ENCODE assay signal across 19 cellular contexts in the genomic region with DNA sequence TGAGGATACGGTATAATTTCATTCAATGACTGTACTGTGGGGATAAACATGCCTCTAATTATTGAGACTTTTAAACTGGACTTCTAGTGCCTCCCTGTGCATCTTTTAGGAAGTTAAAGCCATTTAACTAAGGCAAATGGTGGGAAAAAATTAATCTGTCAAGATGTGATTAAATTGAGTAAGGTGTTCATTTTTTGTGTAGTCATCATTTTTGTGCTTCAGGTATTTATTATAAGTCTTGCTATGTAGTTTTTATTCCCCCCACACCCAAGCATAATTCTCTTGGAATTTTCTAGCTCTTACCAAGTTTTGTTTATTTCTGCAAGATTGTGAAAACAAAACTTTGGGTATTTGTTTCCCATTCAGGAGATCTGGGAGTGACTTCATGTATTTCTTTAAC. TPM values are rescaled to one million over a fixed set of nuclear protein-coding genes. Genes with fewer than 3 reads are reported as not detected.
DNase-seq lines count a peak whose midpoint lies in the region; ATAC-seq, FAIRE-seq and TF ChIP-seq lines count a peak whose summit lies in the region.
"Had no signal": no experiment of that assay in that cellular context is flagged by ENCODE, and none has a peak within 500 bp of the region (broad histone marks: within the 10 kb centered on the region; RNA-seq: fewer than 3 reads in every experiment).

No MANE protein-coding gene starts in this region.

- peaks cover 73% of the 10 kb centered on the region for H3K79me2 ChIP-seq in K562 (ENCODE audit: control insufficient read depth, insufficient read depth, low read length)

- H3K4me1 ChIP-seq in K562 (replicated peaks in 1 of 2; ENCODE audit: control insufficient read depth in 2 of 2, insufficient read depth in 2 of 2, low read length in 2 of 2): 0 out of 5 replicates have a peak, but pooled peaks cover 0 to 3% of the 10 kb centered on the region in 2 experiments
- H3K4me1 ChIP-seq: SJSA1 had no signal

- H3K27ac Mint-ChIP-seq in T-helper 1 cell treated with Interleukin-12 subunit alpha and Interleukin-12 subunit beta and Interleukin-4 antibody, amounts not matched to agents 30 μg/mL and 1 μg/mL, for 36 hours: peak overlapping the region; percentile 41
- peak overlapping the region; percentile 59 for H3K27ac Mint-ChIP-seq in stimulated activated naive CD8-positive, alpha-beta T cell treated with anti-CD3 and anti-CD28 coated beads, Interleukin-15, Interleukin-2, amounts not matched to agents 100 ng/mL and 50 ng/mL, for 24 hours

- no peak for TF ChIP-seq EP300 in K562 (IDR thresholded peaks at IDR 0.05; ENCODE audit: low read length)

- ATAC-seq in stimulated activated naive CD8-positive, alpha-beta T cell treated with anti-CD3 and anti-CD28 coated beads, Interleukin-15, Interleukin-2, amounts not matched to agents 100 U/mL and 50 U/mL, for 24 hours: no peak
- ATAC-seq in K562: no peak

- H3K27me3 Mint-ChIP-seq in T-helper 1 cell treated with Interleukin-12 subunit alpha and Interleukin-12 subunit beta and Interleukin-4 antibody, amounts not matched to agents 30 μg/mL and 1 μg/mL, for 36 hours (ENCODE audit: low read depth): no peaks in the 10 kb centered on the region
- H3K27me3 Mint-ChIP-seq in stimulated activated naive CD8-positive, alpha-beta T cell treated with anti-CD3 and anti-CD28 coated beads, Interleukin-15, Interleukin-2, amounts not matched to agents 100 ng/mL and 50 ng/mL, for 24 hours: no peaks in the 10 kb centered on the region

- POLR2A ChIA-PET in K562 (lab: Yijun Ruan, JAX): interaction anchor here (1.6 to 4.4 kb wide), 2 partner anchors 9 to 10 kb away, joined by 6 to 24 read pairs; a partner anchor contains a TSS

- no peak overlapping the region for H3K9ac ChIP-seq in K562 (ENCODE audit: insufficient read depth in 1 of 2, low read depth in 2 of 2, low read length in 2 of 2)

- 84% methylated on average over 1 of the region's 1 CpG for WGBS in K562 (ENCODE audit: insufficient coverage, low coverage, missing lambda C conversion rate)

- no peak overlapping the region for H3K27ac ChIP-seq in K562 (ENCODE audit: extremely low read depth, low read depth, low read length)
- H3K27ac ChIP-seq: 22Rv1, SJSA1 had no signal

- no peak for TF ChIP-seq POLR2A in K562 (conservative IDR thresholded peaks at IDR 0.05)

- H3K9me1 ChIP-seq in K562 (ENCODE audit: control insufficient read depth, insufficient read depth, low read length): no peaks in the 10 kb centered on the region

- H3K36me3 ChIP-seq in K562 (ENCODE audit: control insufficient read depth, insufficient read depth, low read length): peaks cover 97% of the 10 kb centered on the region

- no peak overlapping the region for H3K4me2 ChIP-seq in K562 (ENCODE audit: insufficient read depth, low read length)

- no peak overlapping the region for H3K4me3 ChIP-seq in K562
- H3K4me3 ChIP-seq: SJSA1 had no signal

- intact Hi-C loops in K562 (cut with micrococcal nuclease): no loop called here

- no peak overlapping the region for H2AFZ ChIP-seq in K562 (ENCODE audit: low read depth, low read length)

- no TSS peak for BruUV-seq in K562 (replicated peaks; lab: Mats Ljungman, UMichigan)

- CTCF ChIA-PET in K562 (lab: Yijun Ruan, JAX; ENCODE audit: low intra/inter-chr PET ratio): interaction anchor here (1.5 kb wide), 1 partner anchor 56 kb away, joined by 5 read pairs; no protein-coding TSS in a partner anchor

- FAIRE-seq in K562 (lab: Jason Lieb, UNC): no peak

- no peak for TF ChIP-seq RAD21 in K562 (CRISPR knock-in tag; conservative IDR thresholded peaks at IDR 0.05 in 1 of 2, IDR thresholded peaks at IDR 0.05 in 1 of 2)

- no peaks in the 10 kb centered on the region for H3K9me3 Mint-ChIP-seq in T-helper 1 cell treated with Interleukin-12 subunit alpha and Interleukin-12 subunit beta and Interleukin-4 antibody, amounts not matched to agents 30 μg/mL and 1 μg/mL, for 36 hours
- H3K9me3 Mint-ChIP-seq in stimulated activated naive CD8-positive, alpha-beta T cell treated with anti-CD3 and anti-CD28 coated beads, Interleukin-15, Interleukin-2, amounts not matched to agents 100 ng/mL and 50 ng/mL, for 24 hours: no peaks in the 10 kb centered on the region

- peaks cover 31% of the 10 kb centered on the region for H3K4me1 Mint-ChIP-seq in T-helper 1 cell treated with Interleukin-12 subunit alpha and Interleukin-12 subunit beta and Interleukin-4 antibody, amounts not matched to agents 30 μg/mL and 1 μg/mL, for 36 hours (ENCODE audit: low read depth)
- peaks cover 38% of the 10 kb centered on the region for H3K4me1 Mint-ChIP-seq in stimulated activated naive CD8-positive, alpha-beta T cell treated with anti-CD3 and anti-CD28 coated beads, Interleukin-15, Interleukin-2, amounts not matched to agents 100 ng/mL and 50 ng/mL, for 24 hours (ENCODE audit: low read depth)

- no peaks in the 10 kb centered on the region for H3K27me3 ChIP-seq in K562 (ENCODE audit: control insufficient read depth in 2 of 2, insufficient read depth in 2 of 2, low read length in 2 of 2)
- H3K27me3 ChIP-seq: SJSA1 had no signal

- DNase-seq in T-helper 1 cell: no peak
- no peak for DNase-seq in stimulated activated naive CD8-positive, alpha-beta T cell treated with anti-CD3 and anti-CD28 coated beads, Interleukin-15, Interleukin-2, amounts not matched to agents 100 U/mL and 50 U/mL, for 24 hours
- no peak for DNase-seq in K562 (ENCODE audit: extremely low read depth in 1 of 4, low spot score in 3 of 4)
- DNase-seq in AG20443 (ENCODE audit: low spot score): no peak
- DNase-seq in NCI-H2081 treated with DMSO at 0.1 percent for 48 hours (lab: John Stamatoyannopoulos, UW): no peak
- no peak for DNase-seq in DMS114 treated with DMSO at 0.1 percent for 48 hours (lab: John Stamatoyannopoulos, UW; ENCODE audit: unreplicated experiment)
- DNase-seq: DMS153, EL, H7, KBM-7, NCI-H1436 treated with DMSO at 0.1 percent for 48 hours, NCI-H2029 treated with DMSO at 0.1 percent for 48 hours, NCI-H510A, NCI-H774 had no signal

- H3K36me3 Mint-ChIP-seq in T-helper 1 cell treated with Interleukin-12 subunit alpha and Interleukin-12 subunit beta and Interleukin-4 antibody, amounts not matched to agents 30 μg/mL and 1 μg/mL, for 36 hours (ENCODE audit: low read depth): peaks cover 40% of the 10 kb centered on the region
- peaks cover 82% of the 10 kb centered on the region for H3K36me3 Mint-ChIP-seq in stimulated activated naive CD8-positive, alpha-beta T cell treated with anti-CD3 and anti-CD28 coated beads, Interleukin-15, Interleukin-2, amounts not matched to agents 100 ng/mL and 50 ng/mL, for 24 hours (ENCODE audit: low read depth)

- in situ Hi-C loops in K562 (cut with MboI): no loop called here

- no peaks in the 10 kb centered on the region; the same call in 1 of the 2 replicates for H4K20me1 ChIP-seq in K562 (replicated peaks; ENCODE audit: control insufficient read depth, insufficient read depth, low read length)

- H3K4me3 Mint-ChIP-seq in T-helper 1 cell treated with Interleukin-12 subunit alpha and Interleukin-12 subunit beta and Interleukin-4 antibody, amounts not matched to agents 30 μg/mL and 1 μg/mL, for 36 hours: no peak overlapping the region
- H3K4me3 Mint-ChIP-seq in stimulated activated naive CD8-positive, alpha-beta T cell treated with anti-CD3 and anti-CD28 coated beads, Interleukin-15, Interleukin-2, amounts not matched to agents 100 ng/mL and 50 ng/mL, for 24 hours: no peak overlapping the region

- no peaks in the 10 kb centered on the region for H3K9me3 ChIP-seq in K562 (replicated peaks; ENCODE audit: control insufficient read depth, insufficient read depth, low read depth, low read length)
- H3K9me3 ChIP-seq: SJSA1 had no signal

- TF ChIP-seq CTCF in K562 (IDR thresholded peaks at IDR 0.05 in 2 of 3, conservative IDR thresholded peaks at IDR 0.05 in 1 of 3; ENCODE audit: insufficient read depth in 2 of 3, low read depth in 1 of 3, low read length in 3 of 3): no peak

RNA-seq across cellular contexts. Expression of a gene that starts 10.2 kb away (rescaled TPM):
- total RNA-seq in K562 (2011; cell fraction: chromatin; rRNA removed; ENCODE audit: low replicate concordance): 209 and 455 TPM in 2 replicates
- 104 and 126 TPM in 2 replicates for total RNA-seq in K562 (2011; cell fraction: nucleolus; rRNA removed)
- total RNA-seq in K562 (2011; cell fraction: nucleoplasm; rRNA removed): 198 and 253 TPM in 2 replicates
- total RNA-seq in K562 (2014; rRNA removed) (50.2 and 54.5 TPM in 2 replicates), K562 (2014; rRNA removed; fragmentation: Illumina TruSeq; extraction: Trizol) (56.8 and 64.3 TPM in 2 replicates), K562 (2015; rRNA removed; fragmentation: Illumina TruSeq; extraction: Trizol) (45.9 and 50.7 TPM in 2 replicates), K562 (2021) (178 and 213 TPM in 2 replicates)
- polyA plus RNA-seq in K562 (2011; rRNA removed) (60.0 and 77.7 TPM in 2 replicates), K562 (2014; fragmentation: Illumina TruSeq; extraction: Trizol) (267 and 272 TPM in 2 replicates), K562 (2014; fragmentation: Nextera tagmentation; extraction: Ambion mirVana) (10 to 100 TPM in 1 of 2 experiments, 1 to 10 TPM in 1; 4.1 to 22.7 TPM), K562 (2014; rRNA removed) (142 and 171 TPM in 2 replicates)
- 35.6 and 39.1 TPM in 2 replicates for polyA plus RNA-seq in K562 (2011; cell fraction: cytosol; rRNA removed)
- 59.8 and 89.8 TPM in 2 replicates for polyA plus RNA-seq in K562 (2011; cell fraction: nucleus; rRNA removed)
- polyA plus RNA-seq in K562 (2012): 216 and 380 TPM in 2 replicates
- polyA minus RNA-seq in K562 (2011; rRNA and poly(A)+ RNA removed): 105 and 122 TPM in 2 replicates
- 44.4 and 68.8 TPM in 2 replicates for polyA minus RNA-seq in K562 (2011; cell fraction: cytosol; rRNA and poly(A)+ RNA removed)
- polyA minus RNA-seq in K562 (2011; cell fraction: nucleus; rRNA and poly(A)+ RNA removed): 74.2 and 95.4 TPM in 2 replicates

RNA-seq across cellular contexts. Expression of a gene that starts 24.0 kb away (rescaled TPM):
- not detected in 2 replicates for total RNA-seq in K562 (2011; cell fraction: chromatin; rRNA removed; ENCODE audit: low replicate concordance)
- total RNA-seq in K562 (2011; cell fraction: nucleolus; rRNA removed): not detected in 2 replicates
- total RNA-seq in K562 (2011; cell fraction: nucleoplasm; rRNA removed): not detected in 2 replicates
- total RNA-seq in K562 (2014; rRNA removed) (not detected in 2 replicates), K562 (2014; rRNA removed; fragmentation: Illumina TruSeq; extraction: Trizol) (not detected in 2 replicates), K562 (2015; rRNA removed; fragmentation: Illumina TruSeq; extraction: Trizol) (not detected in 2 replicates), K562 (2021) (not detected in 2 replicates)
- polyA plus RNA-seq in K562 (2011; rRNA removed) (not detected in 2 replicates), K562 (2014; fragmentation: Illumina TruSeq; extraction: Trizol) (not detected in 2 replicates), K562 (2014; fragmentation: Nextera tagmentation; extraction: Ambion mirVana) (not detected), K562 (2014; rRNA removed) (not detected in 2 replicates)
- not detected in 2 replicates for polyA plus RNA-seq in K562 (2011; cell fraction: cytosol; rRNA removed)
- not detected in 2 replicates for polyA plus RNA-seq in K562 (2011; cell fraction: nucleus; rRNA removed)
- not detected in 2 replicates for polyA plus RNA-seq in K562 (2012)
- polyA minus RNA-seq in K562 (2011; rRNA and poly(A)+ RNA removed): not detected in 2 replicates
- polyA minus RNA-seq in K562 (2011; cell fraction: cytosol; rRNA and poly(A)+ RNA removed): not detected in 2 replicates
- 0.27 TPM in 1 of 2 replicates, not detected in the other for polyA minus RNA-seq in K562 (2011; cell fraction: nucleus; rRNA and poly(A)+ RNA removed)
- total RNA-seq: H7 had no signal

RNA-seq across cellular contexts. Expression of a gene that starts 49.2 kb away (rescaled TPM):
- total RNA-seq in K562 (2011; cell fraction: chromatin; rRNA removed; ENCODE audit: low replicate concordance): not detected in 2 replicates
- not detected in 2 replicates for total RNA-seq in K562 (2011; cell fraction: nucleolus; rRNA removed)
- total RNA-seq in K562 (2011; cell fraction: nucleoplasm; rRNA removed): not detected in 2 replicates
- not detected in 2 replicates for total RNA-seq in K562 (2014; rRNA removed)
- not detected in 2 replicates for total RNA-seq in K562 (2014; rRNA removed; fragmentation: Illumina TruSeq; extraction: Trizol)
- total RNA-seq in K562 (2015; rRNA removed; fragmentation: Illumina TruSeq; extraction: Trizol): not detected in 2 replicates
- not detected in 2 replicates for total RNA-seq in K562 (2021)
- not detected in 2 replicates for polyA plus RNA-seq in K562 (2011; rRNA removed)
- not detected in 2 replicates for polyA plus RNA-seq in K562 (2011; cell fraction: cytosol; rRNA removed)
- not detected in 2 replicates for polyA plus RNA-seq in K562 (2011; cell fraction: nucleus; rRNA removed)
- not detected in 2 replicates for polyA plus RNA-seq in K562 (2012)
- not detected in 2 replicates for polyA plus RNA-seq in K562 (2014; fragmentation: Illumina TruSeq; extraction: Trizol)
- polyA plus RNA-seq in K562 (2014; fragmentation: Nextera tagmentation; extraction: Ambion mirVana): not detected
- polyA plus RNA-seq in K562 (2014; rRNA removed): not detected in 2 replicates
- not detected in 2 replicates for polyA minus RNA-seq in K562 (2011; rRNA and poly(A)+ RNA removed)
- polyA minus RNA-seq in K562 (2011; cell fraction: cytosol; rRNA and poly(A)+ RNA removed): not detected in 2 replicates
- not detected in 2 replicates for polyA minus RNA-seq in K562 (2011; cell fraction: nucleus; rRNA and poly(A)+ RNA removed)
- total RNA-seq: H7, SJSA1 had no signal
- polyA plus RNA-seq: BJ had no signal

RNA-seq across cellular contexts. Expression of a gene that starts 58.8 kb away (rescaled TPM):
- total RNA-seq in K562 (2011; cell fraction: chromatin; rRNA removed; ENCODE audit: low replicate concordance): not detected in 2 replicates
- total RNA-seq in K562 (2011; cell fraction: nucleolus; rRNA removed): not detected in 2 replicates
- not detected in 2 replicates for total RNA-seq in K562 (2011; cell fraction: nucleoplasm; rRNA removed)
- not detected in 2 replicates for total RNA-seq in K562 (2014; rRNA removed)
- total RNA-seq in K562 (2014; rRNA removed; fragmentation: Illumina TruSeq; extraction: Trizol): not detected in 2 replicates
- not detected in 2 replicates for total RNA-seq in K562 (2015; rRNA removed; fragmentation: Illumina TruSeq; extraction: Trizol)
- not detected in 2 replicates for total RNA-seq in K562 (2021)
- not detected in 2 replicates for polyA plus RNA-seq in K562 (2011; rRNA removed)
- not detected in 2 replicates for polyA plus RNA-seq in K562 (2011; cell fraction: cytosol; rRNA removed)
- not detected in 2 replicates for polyA plus RNA-seq in K562 (2011; cell fraction: nucleus; rRNA removed)
- not detected in 2 replicates for polyA plus RNA-seq in K562 (2012)
- polyA plus RNA-seq in K562 (2014; fragmentation: Illumina TruSeq; extraction: Trizol): not detected in 2 replicates
- polyA plus RNA-seq in K562 (2014; fragmentation: Nextera tagmentation; extraction: Ambion mirVana): not detected
- polyA plus RNA-seq in K562 (2014; rRNA removed): not detected in 2 replicates
- polyA minus RNA-seq in K562 (2011; rRNA and poly(A)+ RNA removed): not detected in 2 replicates
- not detected in 2 replicates for polyA minus RNA-seq in K562 (2011; cell fraction: cytosol; rRNA and poly(A)+ RNA removed)
- polyA minus RNA-seq in K562 (2011; cell fraction: nucleus; rRNA and poly(A)+ RNA removed): not detected in 2 replicates
- total RNA-seq: H7, SJSA1 had no signal
- polyA plus RNA-seq: BJ had no signal
